ENCODE assay signal across 22 cellular contexts in the genomic region with DNA sequence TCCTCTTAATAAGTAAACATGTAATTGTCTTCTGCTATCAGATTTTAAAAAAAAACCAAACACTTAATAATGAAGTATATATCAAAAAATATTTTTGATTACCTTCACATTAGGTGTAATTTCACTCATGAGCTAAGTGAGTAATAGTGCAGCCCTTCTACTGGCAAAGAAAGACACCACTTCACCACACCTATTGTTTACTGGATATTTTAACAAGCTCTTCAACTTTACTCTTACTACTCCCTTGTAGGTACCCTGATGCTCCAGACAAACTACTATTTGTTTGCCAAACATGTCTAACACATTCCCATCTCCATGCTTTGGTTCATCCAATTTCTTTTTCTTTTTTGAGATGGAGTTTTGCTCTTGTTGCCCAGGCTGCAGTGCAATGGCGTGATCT. TPM values are rescaled to one million over a fixed set of nuclear protein-coding genes. Genes with fewer than 3 reads are reported as not detected.
DNase-seq lines count a peak whose midpoint lies in the region; ATAC-seq and TF ChIP-seq lines count a peak whose summit lies in the region.
"Had no signal": no experiment of that assay in that cellular context is flagged by ENCODE, and none has a peak within 500 bp of the region (broad histone marks: within the 10 kb centered on the region; RNA-seq: fewer than 3 reads in every experiment).

No MANE protein-coding gene starts in this region.

- DNase-seq in LNCaP clone FGC (ENCODE audit: low read depth) (peak; percentile 56), left colon (no peak), smooth muscle cell (lab: John Stamatoyannopoulos, UW; ENCODE audit: unreplicated experiment) (no peak), HT-29 (ENCODE audit: low spot score) (no peak), SW 1271 (lab: John Stamatoyannopoulos, UW) (no peak)
- DNase-seq: C1 segment of cervical spinal cord; CD8-positive, alpha-beta T cell; DND-41; H7; Karpas-422; NCI-H1092 treated with DMSO at 0.1 percent for 48 hours; NCI-H1436; NCI-H187; NCI-H446 treated with DMSO at 0.1 percent for 48 hours; NCI-H526; NCI-H82; NK-92 treated with Interleukin-12 subunit alpha and Interleukin-12 subunit beta, amount 100 ng/mL, for 24 hours; SHP77 treated with DMSO at 0.1 percent for 48 hours had no signal

- H3K27ac ChIP-seq in VCaP, result peak overlapping the region; percentile 85
- H3K27ac ChIP-seq in smooth muscle cell (ENCODE audit: low read depth), result peak overlapping the region; percentile 25
- H3K27ac ChIP-seq: RWPE1 had no signal

- no peaks in the 10 kb centered on the region for H3K27me3 ChIP-seq in smooth muscle cell (ENCODE audit: low read depth)

- H3K4me3 ChIP-seq in LNCaP clone FGC (ENCODE audit: low read depth, low read length) (no peak overlapping the region), smooth muscle cell (no peak overlapping the region)

- H4K20me1 ChIP-seq in smooth muscle cell (ENCODE audit: low read depth), result no peaks in the 10 kb centered on the region

- peak; percentile 43 for ATAC-seq in left colon
- no peak for ATAC-seq in GM18861 (IDR thresholded peaks at IDR 0.05; ENCODE audit: unreplicated experiment)
- ATAC-seq: CD8-positive, alpha-beta T cell; HepG2 had no signal

- no peak overlapping the region for H3K9ac ChIP-seq in smooth muscle cell (ENCODE audit: low read depth)

- H3K36me3 ChIP-seq in smooth muscle cell (ENCODE audit: low read depth), result no peaks in the 10 kb centered on the region

- no peaks in the 10 kb centered on the region for H3K79me2 ChIP-seq in smooth muscle cell (ENCODE audit: low read depth)

- H3K4me2 ChIP-seq in smooth muscle cell, result no peak overlapping the region

- WGBS in smooth muscle cell (ENCODE audit: low lambda C conversion rate), result 89% methylated on average over 1 of the region's 1 CpG

- intact Hi-C loops in left colon (cut with DNase I, micrococcal nuclease), result no loop called here

- H3F3A ChIP-seq in smooth muscle cell (ENCODE audit: low read depth), result no peaks in the 10 kb centered on the region

- no peaks in the 10 kb centered on the region for H3K9me3 ChIP-seq in smooth muscle cell (replicated peaks; ENCODE audit: low read depth)

- H3K4me1 ChIP-seq in smooth muscle cell (ENCODE audit: low read depth), result no peaks in the 10 kb centered on the region

- H2AFZ ChIP-seq in smooth muscle cell (ENCODE audit: low read depth), result no peak overlapping the region

- TF ChIP-seq CTCF in LNCaP clone FGC (IDR thresholded peaks at IDR 0.05; ENCODE audit: control insufficient read depth, extremely low read depth, insufficient read depth) (no peak), VCaP (conservative IDR thresholded peaks at IDR 0.05) (no peak), smooth muscle cell (IDR thresholded peaks at IDR 0.05; ENCODE audit: borderline replicate concordance, insufficient read depth, poor library complexity, severe bottlenecking) (no peak)

RNA-seq across cellular contexts. Expression of a gene that starts 36.9 kb away (rescaled TPM):
- total RNA-seq in left colon, result 10 to 100 TPM; 10.8 to 12.1 TPM
- 8.9 and 10.0 TPM in 2 replicates for total RNA-seq in smooth muscle cell
- polyA plus RNA-seq in smooth muscle cell, result 6.3 and 6.4 TPM in 2 replicates
- total RNA-seq in HT-29 (2014; rRNA removed; shearing (Covaris generic)), result 3.7 and 4.0 TPM in 2 replicates

RNA-seq across cellular contexts. Expression of a gene that starts 49.3 kb away (rescaled TPM):
- total RNA-seq in left colon, result 10 to 100 TPM; 16.5 to 23.8 TPM
- 25.8 and 30.0 TPM in 2 replicates for total RNA-seq in smooth muscle cell
- polyA plus RNA-seq in smooth muscle cell, result 13.4 and 16.0 TPM in 2 replicates
- total RNA-seq in HT-29 (2014; rRNA removed; shearing (Covaris generic)), result 6.5 and 11.1 TPM in 2 replicates
